In genomic region chr7:5699951-5700384, GRCh38 we compare ENCODE assay signal across 8 cellular contexts.
DNase-seq lines count a peak whose midpoint lies in the region; ATAC-seq and TF ChIP-seq lines count a peak whose summit lies in the region.

No MANE protein-coding gene starts in this region.

- in situ Hi-C loops in ACHN (cut with HindIII; ENCODE audit: low pct_ligation_motif_present, low pct_unique_long_range_greater_than_20kb, low sequenced_read_pairs), result no loop called here

- H3K27me3 ChIP-seq in ectodermal cell (ENCODE audit: control insufficient read depth, insufficient read depth, low read length, poor library complexity, severe bottlenecking), result no peaks in the 10 kb centered on the region
- H3K27me3 ChIP-seq in smooth muscle cell (ENCODE audit: low read depth), result no peaks in the 10 kb centered on the region

- H3K4me1 ChIP-seq in ectodermal cell (ENCODE audit: control insufficient read depth, insufficient read depth, low read length) (peaks cover 29% of the 10 kb centered on the region), smooth muscle cell (ENCODE audit: low read depth) (peaks cover 19% of the 10 kb centered on the region)

- TF ChIP-seq CTCF in smooth muscle cell (IDR thresholded peaks at IDR 0.05; ENCODE audit: borderline replicate concordance, insufficient read depth, poor library complexity, severe bottlenecking), result no peak

- peak overlapping the region; percentile 35 for H3K9ac ChIP-seq in smooth muscle cell (ENCODE audit: low read depth)

- H3F3A ChIP-seq in smooth muscle cell (ENCODE audit: low read depth), result peaks cover 38% of the 10 kb centered on the region

- ATAC-seq in GM19035 (IDR thresholded peaks at IDR 0.05; ENCODE audit: unreplicated experiment) (peak; percentile 68), HG03045 (IDR thresholded peaks at IDR 0.05; ENCODE audit: unreplicated experiment) (peak; percentile 67)

- peak overlapping the region; percentile 38 for H3K27ac ChIP-seq in ectodermal cell (ENCODE audit: insufficient read depth, low read depth, low read length, poor library complexity, severe bottlenecking)
- H3K27ac ChIP-seq in smooth muscle cell (ENCODE audit: low read depth), result peak overlapping the region; percentile 100

- peaks cover 12% of the 10 kb centered on the region for H3K36me3 ChIP-seq in ectodermal cell (ENCODE audit: control insufficient read depth, insufficient read depth, low read length)
- no peaks in the 10 kb centered on the region for H3K36me3 ChIP-seq in smooth muscle cell (ENCODE audit: low read depth)

- no peak overlapping the region for H2AFZ ChIP-seq in smooth muscle cell (ENCODE audit: low read depth)

- H3K79me2 ChIP-seq in smooth muscle cell (ENCODE audit: low read depth), result peaks cover 5% of the 10 kb centered on the region

- H3K9me3 ChIP-seq in ectodermal cell (ENCODE audit: control insufficient read depth, low read length), result no peaks in the 10 kb centered on the region
- H3K9me3 ChIP-seq in smooth muscle cell (replicated peaks; ENCODE audit: low read depth), result no peaks in the 10 kb centered on the region

- DNase-seq in activated CD4-positive, alpha-beta T cell treated with anti-CD3 and anti-CD28 coated beads for 4 hours, result peak; percentile 74 to 80
- DNase-seq in smooth muscle cell (lab: John Stamatoyannopoulos, UW; ENCODE audit: unreplicated experiment) (no peak), ACHN (no peak), midbrain (lab: John Stamatoyannopoulos, UW) (no peak), NCI-H226 (no peak)

- peak overlapping the region; percentile 22 for H3K4me2 ChIP-seq in smooth muscle cell

- WGBS in ectodermal cell, 2 experiments, result 52 to 62% methylated on average over 6 of the region's 6 CpGs
- WGBS in smooth muscle cell (ENCODE audit: low lambda C conversion rate), result 54% methylated on average over 6 of the region's 6 CpGs

- H3K4me3 ChIP-seq in ectodermal cell (ENCODE audit: insufficient read depth, low read depth, low read length) (no peak overlapping the region), smooth muscle cell (no peak overlapping the region)

- H4K20me1 ChIP-seq in smooth muscle cell (ENCODE audit: low read depth), result peaks cover 27% of the 10 kb centered on the region

Comparison
In these comparisons a context has a peak if more than half of its experiments do, and no peak if none do; other contexts are left out.
1. DNase-seq: peak in activated CD4-positive, alpha-beta T cell treated with anti-CD3 and anti-CD28 coated beads for 4 hours (2 of 2); none in smooth muscle cell (single experiment), ACHN (single experiment), midbrain (single experiment) and NCI-H226 (single experiment).